Comparison of ENCODE assay signal across 8 cellular contexts in genomic region chr7:100080895-100081534, GRCh38. TPM values are rescaled to one million over a fixed set of nuclear protein-coding genes. Genes with fewer than 3 reads are reported as not detected.
DNase-seq lines count a peak whose midpoint lies in the region; ATAC-seq and TF ChIP-seq lines count a peak whose summit lies in the region.

No MANE protein-coding gene starts in this region.

- H3K27me3 ChIP-seq in ACC112 (ENCODE audit: insufficient read depth, low read length) (no peaks in the 10 kb centered on the region), OCI-LY3 (ENCODE audit: low read depth, low read length) (peaks cover 12% of the 10 kb centered on the region; the same call in 1 of the 2 replicates), endocrine pancreas (ENCODE audit: control insufficient read depth, insufficient read depth, low read length) (no peaks in the 10 kb centered on the region), neural progenitor cell (no peaks in the 10 kb centered on the region)

- H3K4me1 Mint-ChIP-seq in neural progenitor cell: peaks cover 14% of the 10 kb centered on the region

- H3F3A ChIP-seq in neural progenitor cell (ENCODE audit: low read depth): peaks cover 16% of the 10 kb centered on the region

- peak overlapping the region; percentile 97 for H3K4me3 Mint-ChIP-seq in neural progenitor cell

- H3K79me2 ChIP-seq in ACC112 (ENCODE audit: control insufficient read depth, insufficient read depth, low read length, unreplicated experiment) (peaks cover 47% of the 10 kb centered on the region), OCI-LY3 (ENCODE audit: low read length) (peaks cover 53% of the 10 kb centered on the region), neural progenitor cell (ENCODE audit: low read depth) (peaks cover 56% of the 10 kb centered on the region)

- H2AFZ ChIP-seq in ACC112 (ENCODE audit: low read length, unreplicated experiment) (peak overlapping the region; percentile 39), OCI-LY3 (ENCODE audit: low read depth, low read length) (no peak overlapping the region), neural progenitor cell (replicated peaks) (peak overlapping the region; percentile 15)

- H3K4me2 ChIP-seq in OCI-LY3 (ENCODE audit: low read length): peak overlapping the region; percentile 97
- H3K4me2 ChIP-seq in neural progenitor cell: peak overlapping the region; percentile 90

- H3K27ac Mint-ChIP-seq in neural progenitor cell: peak overlapping the region; percentile 95

- peaks cover 38% of the 10 kb centered on the region for H3K36me3 Mint-ChIP-seq in neural progenitor cell

- POLR2A ChIA-PET in GM10248 (lab: Yijun Ruan, JAX): interaction anchor here (0.8 kb wide), 1 partner anchor 523 kb away, joined by 3 read pairs; the partner anchor contains the start of gene ZNF655

- ATAC-seq in GM18861 (IDR thresholded peaks at IDR 0.05; ENCODE audit: unreplicated experiment) (peak; percentile 3), HG03342 (IDR thresholded peaks at IDR 0.05; ENCODE audit: unreplicated experiment) (no peak), HG03565 (IDR thresholded peaks at IDR 0.05; ENCODE audit: unreplicated experiment) (no peak)

- H3K4me3 ChIP-seq in ACC112 (ENCODE audit: low read depth, low read length): peak overlapping the region; percentile 96
- peak overlapping the region; percentile 99 for H3K4me3 ChIP-seq in OCI-LY3 (ENCODE audit: low read length)
- peak overlapping the region; percentile 89 for H3K4me3 ChIP-seq in endocrine pancreas (ENCODE audit: control insufficient read depth, insufficient read depth, low read length)
- peak overlapping the region; percentile 97 for H3K4me3 ChIP-seq in neural progenitor cell

- H3K36me3 ChIP-seq in ACC112 (ENCODE audit: insufficient read depth, low read length) (peaks cover 19% of the 10 kb centered on the region), OCI-LY3 (replicated peaks; ENCODE audit: low read depth, low read length) (peaks cover 20% of the 10 kb centered on the region), endocrine pancreas (ENCODE audit: control insufficient read depth, insufficient read depth, low read length) (peaks cover 3% of the 10 kb centered on the region), neural progenitor cell (peaks cover 27% of the 10 kb centered on the region)

- H3K9me3 Mint-ChIP-seq in neural progenitor cell: peaks cover 32% of the 10 kb centered on the region

- no peaks in the 10 kb centered on the region for H3K9me3 ChIP-seq in OCI-LY3 (ENCODE audit: insufficient read depth, low read length)
- no peaks in the 10 kb centered on the region for H3K9me3 ChIP-seq in endocrine pancreas (ENCODE audit: control insufficient read depth, low read length)
- H3K9me3 ChIP-seq in neural progenitor cell (ENCODE audit: low read depth): peaks cover 7% of the 10 kb centered on the region

- H4K20me1 ChIP-seq in OCI-LY3 (ENCODE audit: insufficient read depth, low read length) (no peaks in the 10 kb centered on the region), neural progenitor cell (ENCODE audit: low read depth) (peaks cover 9% of the 10 kb centered on the region)

- H3K27ac ChIP-seq in ACC112 (ENCODE audit: low read depth, low read length) (peak overlapping the region; percentile 13; the same call in 1 of the 2 replicates), OCI-LY3 (ENCODE audit: low read length) (peak overlapping the region; percentile 30), neural progenitor cell (peak overlapping the region; percentile 91)

- H3K9ac ChIP-seq in OCI-LY3 (ENCODE audit: low read length) (peak overlapping the region; percentile 87), endocrine pancreas (ENCODE audit: control insufficient read depth, insufficient read depth, low read length) (peak overlapping the region; percentile 90), neural progenitor cell (peak overlapping the region; percentile 99)

- H3K4me1 ChIP-seq in ACC112 (ENCODE audit: control insufficient read depth, insufficient read depth, low read length, unreplicated experiment) (peaks cover 4% of the 10 kb centered on the region), OCI-LY3 (ENCODE audit: low read length) (peaks cover 12% of the 10 kb centered on the region), endocrine pancreas (ENCODE audit: control insufficient read depth, insufficient read depth, low read length) (no peaks in the 10 kb centered on the region), neural progenitor cell (peaks cover 8% of the 10 kb centered on the region)

- no peak for TF ChIP-seq CTCF in OCI-LY3 (IDR thresholded peaks at IDR 0.05; ENCODE audit: low read depth, low read length)
- TF ChIP-seq CTCF in neural progenitor cell (IDR thresholded peaks at IDR 0.05): no peak
- TF ChIP-seq CTCF in GM10248 (IDR thresholded peaks at IDR 0.05; ENCODE audit: control extremely low read depth, extremely low read depth, low read depth, missing control alignments): no peak

- DNase-seq in neural progenitor cell (ENCODE audit: low spot score) (peak; percentile 56), GM10248 (ENCODE audit: extremely low spot score) (no peak)

- H3K27me3 Mint-ChIP-seq in neural progenitor cell (ENCODE audit: insufficient read depth, low read depth): peaks cover 23% of the 10 kb centered on the region

- CTCF ChIA-PET in GM10248 (lab: Yijun Ruan, JAX): interaction anchor here (0.6 to 1.6 kb wide), 8 partner anchors 10 to 74 kb away, joined by 3 to 6 read pairs (median 4); partner anchors contain the start of genes AP4M1, MCM7, ZKSCAN1 and ZSCAN21

RNA-seq across cellular contexts. Expression of gene ZNF3, which starts 0.5 kb away (rescaled TPM):
- total RNA-seq in neural progenitor cell (ENCODE audit: low replicate concordance): 56.0 and 73.6 TPM in 2 replicates

RNA-seq across cellular contexts. Expression of gene COPS6, which starts 7.8 kb away (rescaled TPM):
- total RNA-seq in neural progenitor cell (ENCODE audit: low replicate concordance): 42.2 and 63.9 TPM in 2 replicates

RNA-seq across cellular contexts. Expression of gene MCM7, which starts 20.2 kb away (rescaled TPM):
- total RNA-seq in neural progenitor cell (ENCODE audit: low replicate concordance): 206 and 297 TPM in 2 replicates

RNA-seq across cellular contexts. Expression of gene AP4M1, which starts 20.4 kb away (rescaled TPM):
- 15.3 and 15.4 TPM in 2 replicates for total RNA-seq in neural progenitor cell (ENCODE audit: low replicate concordance)

RNA-seq across cellular contexts. Expression of gene ZSCAN21, which starts 31.4 kb away (rescaled TPM):
- total RNA-seq in neural progenitor cell (ENCODE audit: low replicate concordance): 29.0 and 33.4 TPM in 2 replicates

Comparison
In these comparisons a context has a peak if more than half of its experiments do, and no peak if none do; other contexts are left out.
1. H3K27ac ChIP-seq: peak in every context shown above with its lines; median percentile 91 in neural progenitor cell; 30 in OCI-LY3; 13 in ACC112.